In the genomic region with DNA sequence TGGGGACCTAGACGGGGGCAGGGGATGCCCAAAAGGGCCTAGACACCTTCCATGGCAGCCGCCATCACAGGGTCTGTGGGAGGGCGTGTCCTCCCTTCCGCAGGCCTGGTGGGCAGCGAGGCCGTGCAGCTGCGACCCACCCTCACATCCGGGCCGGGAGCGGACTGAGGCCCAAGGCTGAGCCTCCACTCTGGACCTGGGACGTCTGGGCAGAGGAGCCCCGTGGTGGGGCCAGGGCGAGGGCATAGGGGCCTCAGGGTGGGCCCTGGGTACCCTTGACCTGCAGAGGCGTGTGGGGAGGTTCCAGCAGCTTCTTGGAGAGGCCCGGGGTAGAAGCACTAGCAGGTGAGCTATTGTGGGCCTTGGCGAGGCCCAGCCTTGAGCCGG, we compare ENCODE assay signal across 12 cellular contexts. TPM values are rescaled to one million over a fixed set of nuclear protein-coding genes. Genes with fewer than 3 reads are reported as not detected.
DNase-seq lines count a peak whose midpoint lies in the region; FAIRE-seq and TF ChIP-seq lines count a peak whose summit lies in the region.
"Had no signal": no experiment of that assay in that cellular context is flagged by ENCODE, and none has a peak within 500 bp of the region (broad histone marks: within the 10 kb centered on the region; RNA-seq: fewer than 3 reads in every experiment).

No MANE protein-coding gene starts in this region.

- H3K27me3 ChIP-seq in WERI-Rb-1 (ENCODE audit: insufficient read depth, low read depth, severe bottlenecking) (no peaks in the 10 kb centered on the region), stomach (no peaks in the 10 kb centered on the region), H7 (ENCODE audit: control insufficient read depth, insufficient read depth, low read length) (no peaks in the 10 kb centered on the region)

- H3K4me3 ChIP-seq in WERI-Rb-1 (ENCODE audit: low read depth, low read length) (no peak overlapping the region), kidney (ENCODE audit: low read length in 2 of 2) (no peak overlapping the region), stomach (no peak overlapping the region), H7 (ENCODE audit: insufficient read depth, low read depth, low read length) (no peak overlapping the region)
- H3K4me3 ChIP-seq: HAP-1 had no signal

- no peaks in the 10 kb centered on the region for H3K36me3 ChIP-seq in WERI-Rb-1
- no peaks in the 10 kb centered on the region for H3K36me3 ChIP-seq in kidney (ENCODE audit: control insufficient read depth in 1 of 2, insufficient read depth in 2 of 2, low read length in 2 of 2)
- H3K36me3 ChIP-seq in stomach: no peaks in the 10 kb centered on the region
- H3K36me3 ChIP-seq in H7 (replicated peaks; ENCODE audit: control insufficient read depth, insufficient read depth, low read length): no peaks in the 10 kb centered on the region
- H3K36me3 ChIP-seq: HAP-1 had no signal

- H3K4me1 ChIP-seq in kidney (ENCODE audit: control insufficient read depth in 1 of 2, insufficient read depth in 1 of 2, low read depth in 1 of 2, low read length in 2 of 2): peaks cover 0 to 16% of the 10 kb centered on the region in 2 donors
- H3K4me1 ChIP-seq in stomach: peaks cover 19 to 45% (median 36%) of the 10 kb centered on the region in 4 donors

- TF ChIP-seq CTCF in WERI-Rb-1 (IDR thresholded peaks at IDR 0.05; ENCODE audit: low read depth, low read length): no peak
- no peak for TF ChIP-seq CTCF in kidney (IDR thresholded peaks at IDR 0.05; ENCODE audit: borderline replicate concordance, extremely low read depth, insufficient read depth)
- TF ChIP-seq CTCF in stomach (IDR thresholded peaks at IDR 0.05): no peak

- 80 to 90% (median 85%) methylated on average over 5 to 17 of the region's 17 CpGs for WGBS in stomach, 5 donors

- H3K27ac Mint-ChIP-seq in activated CD4-positive, alpha-beta T cell treated with anti-CD3 and anti-CD28 coated beads, Interleukin-2, amount 10 ng/mL, durations not matched to agents 24 days and 14 days: peak overlapping the region; percentile 97

- no peaks in the 10 kb centered on the region for H3K36me3 Mint-ChIP-seq in activated CD4-positive, alpha-beta T cell treated with anti-CD3 and anti-CD28 coated beads, Interleukin-2, amount 10 ng/mL, durations not matched to agents 24 days and 14 days (ENCODE audit: low read depth)

- no peak for DNase-seq in activated CD4-positive, alpha-beta T cell treated with anti-CD3 and anti-CD28 coated beads, Interleukin-2, amount 10 ng/mL, durations not matched to agents 24 days and 14 days
- no peak for DNase-seq in activated CD4-positive, alpha-beta T cell treated with anti-CD3 and anti-CD28 coated beads, Interleukin-2, amount 50 U/mL, for 1 hour
- DNase-seq in WERI-Rb-1 (no peak), kidney (peak; percentile 80), stomach (no peak), H7 (no peak), DMS 273 (lab: John Stamatoyannopoulos, UW; ENCODE audit: unreplicated experiment) (no peak), iPS-NIHi11 (ENCODE audit: low spot score) (no peak)
- DNase-seq: NCI-H1048, NCI-H748 treated with DMSO at 0.1 percent for 48 hours had no signal

- TF ChIP-seq POLR2A in stomach (IDR thresholded peaks at IDR 0.05): no peak

- H3K27ac ChIP-seq in WERI-Rb-1: peak overlapping the region; percentile 71
- peak overlapping the region; percentile 63 to 71 for H3K27ac ChIP-seq in kidney (ENCODE audit: low read depth in 2 of 2, low read length in 2 of 2)
- H3K27ac ChIP-seq in stomach: peak overlapping the region; percentile 83 to 94 (median 88)

- H3K9ac ChIP-seq in kidney (ENCODE audit: low read length in 2 of 2): no peak overlapping the region

- no peak for TF ChIP-seq EP300 in stomach (IDR thresholded peaks at IDR 0.05)

- intact Hi-C loops in activated CD4-positive, alpha-beta T cell treated with anti-CD3 and anti-CD28 coated beads, Interleukin-2, amount 10 ng/mL, durations not matched to agents 24 days and 14 days (cut with micrococcal nuclease): loop anchor here (2.0 to 10.0 kb wide), 6 partner anchors 49 to 541 kb away; a partner anchor contains a TSS
- intact Hi-C loops in kidney (cut with DNase I): no loop called here
- intact Hi-C loops in stomach (cut with DNase I; ENCODE audit: low total_unique reads): no loop called here

- no peaks in the 10 kb centered on the region for H3K27me3 Mint-ChIP-seq in activated CD4-positive, alpha-beta T cell treated with anti-CD3 and anti-CD28 coated beads, Interleukin-2, amount 10 ng/mL, durations not matched to agents 24 days and 14 days

- H3K4me3 Mint-ChIP-seq in activated CD4-positive, alpha-beta T cell treated with anti-CD3 and anti-CD28 coated beads, Interleukin-2, amount 10 ng/mL, durations not matched to agents 24 days and 14 days: peak overlapping the region; percentile 76

- no peaks in the 10 kb centered on the region for H3K9me3 Mint-ChIP-seq in activated CD4-positive, alpha-beta T cell treated with anti-CD3 and anti-CD28 coated beads, Interleukin-2, amount 10 ng/mL, durations not matched to agents 24 days and 14 days

- H3K9me3 ChIP-seq in WERI-Rb-1 (ENCODE audit: severe bottlenecking) (no peaks in the 10 kb centered on the region), kidney (ENCODE audit: control insufficient read depth in 1 of 2, low read length in 2 of 2) (no peaks in the 10 kb centered on the region), stomach (no peaks in the 10 kb centered on the region)
- H3K9me3 ChIP-seq: HAP-1 had no signal

- no peak for FAIRE-seq in kidney (lab: Jason Lieb, UNC)
- FAIRE-seq: TTC549 had no signal

- peaks cover 27% of the 10 kb centered on the region for H3K4me1 Mint-ChIP-seq in activated CD4-positive, alpha-beta T cell treated with anti-CD3 and anti-CD28 coated beads, Interleukin-2, amount 10 ng/mL, durations not matched to agents 24 days and 14 days

RNA-seq across cellular contexts. Expression of a gene that starts 49.2 kb away (rescaled TPM):
- total RNA-seq in activated CD4-positive, alpha-beta T cell treated with anti-CD3 and anti-CD28 coated beads, Interleukin-2, amount 10 ng/mL, durations not matched to agents 24 days and 14 days: 4.9 and 5.0 TPM in 2 replicates
- 24.3 TPM for total RNA-seq in kidney
- polyA plus RNA-seq in kidney (ENCODE audit: insufficient read depth, low read depth, low replicate concordance): 12.9 TPM
- total RNA-seq in stomach: 100 to 1,000 TPM in 1 of 5 donors, 10 to 100 TPM in 3, 1 to 10 TPM in 1; 8.5 to 167 (median 22.9) TPM
- polyA plus RNA-seq in stomach: 10 to 100 TPM; 14.2 to 24.4 (median 22.7) TPM
- total RNA-seq in H7 (2014; rRNA removed; shearing (Covaris generic)): 14.3 and 15.3 TPM in 2 replicates
